ENCODE assay signal across 8 cellular contexts in genomic region chr10:89563861-89564478, GRCh38. TPM values are rescaled to one million over a fixed set of nuclear protein-coding genes. Genes with fewer than 3 reads are reported as not detected.
DNase-seq lines count a peak whose midpoint lies in the region; ATAC-seq and TF ChIP-seq lines count a peak whose summit lies in the region.

No MANE protein-coding gene starts in this region.

- H3K36me3 ChIP-seq in SK-N-SH (replicated peaks in 1 of 2; ENCODE audit: control insufficient read depth in 1 of 2, insufficient read depth in 2 of 2, low read length in 1 of 2), result no peaks in the 10 kb centered on the region

- TF ChIP-seq CTCF in SK-N-SH (IDR thresholded peaks at IDR 0.05) (peak; percentile 79), nephron (IDR thresholded peaks at IDR 0.05; ENCODE audit: unreplicated experiment in 3 of 3) (peak; percentile 70 to 85 (median 73))

- no peaks in the 10 kb centered on the region for H3K36me3 Mint-ChIP-seq in activated naive CD4-positive, alpha-beta T cell treated with anti-CD3 and anti-CD28 coated beads, Interleukin-2, amount 50 U/mL, for 72 hours
- H3K36me3 Mint-ChIP-seq in nephron (ENCODE audit: low read depth), result no peaks in the 10 kb centered on the region

- peak; percentile 49 to 50 for ATAC-seq in activated naive CD4-positive, alpha-beta T cell treated with anti-CD3 and anti-CD28 coated beads, Interleukin-2, amount 50 U/mL, for 72 hours
- ATAC-seq in esophagus mucosa (peak; percentile 72), HG03342 (IDR thresholded peaks at IDR 0.05; ENCODE audit: unreplicated experiment) (no peak)

- no peak overlapping the region for H3K4me3 Mint-ChIP-seq in nephron

- H3K4me2 ChIP-seq in SK-N-SH, result no peak overlapping the region

- TF ChIP-seq RAD21 in Ishikawa (IDR thresholded peaks at IDR 0.05; ENCODE audit: low read depth) (peak; percentile 99), SK-N-SH (IDR thresholded peaks at IDR 0.05; ENCODE audit: low read length) (peak; percentile 91)

- no peaks in the 10 kb centered on the region for H3K27me3 ChIP-seq in SK-N-SH (ENCODE audit: insufficient read depth)

- POLR2A ChIA-PET in SK-N-SH (lab: Yijun Ruan, JAX), result no interaction called here

- H3K9me3 ChIP-seq in SK-N-SH, result no peaks in the 10 kb centered on the region

- H3K27ac ChIP-seq in SK-N-SH (ENCODE audit: low read depth in 2 of 2, low read length in 1 of 2), result no peak overlapping the region

- WGBS in SK-N-SH (ENCODE audit: low lambda C conversion rate), result 0% methylated on average over 2 of the region's 2 CpGs

- no peaks in the 10 kb centered on the region for H3K79me2 ChIP-seq in SK-N-SH (ENCODE audit: insufficient read depth)

- H4K20me1 ChIP-seq in SK-N-SH (ENCODE audit: insufficient read depth), result no peaks in the 10 kb centered on the region

- H3K9me3 Mint-ChIP-seq in activated naive CD4-positive, alpha-beta T cell treated with anti-CD3 and anti-CD28 coated beads, Interleukin-2, amount 50 U/mL, for 72 hours, result no peaks in the 10 kb centered on the region
- no peaks in the 10 kb centered on the region for H3K9me3 Mint-ChIP-seq in nephron

- H3K9me2 ChIP-seq in SK-N-SH, result no peaks in the 10 kb centered on the region

- no peak overlapping the region for H3K4me3 ChIP-seq in SK-N-SH (ENCODE audit: low read depth in 2 of 2, low read length in 1 of 2)

- no peaks in the 10 kb centered on the region for H3F3A ChIP-seq in SK-N-SH (replicated peaks; ENCODE audit: insufficient read depth)

- H3K9ac ChIP-seq in SK-N-SH, result no peak overlapping the region

- TF ChIP-seq EP300 in Ishikawa (IDR thresholded peaks at IDR 0.05; ENCODE audit: borderline replicate concordance), result no peak
- no peak for TF ChIP-seq EP300 in SK-N-SH (IDR thresholded peaks at IDR 0.05; ENCODE audit: borderline replicate concordance in 1 of 2, low read depth in 1 of 2, low read length in 1 of 2)

- peaks cover 23% of the 10 kb centered on the region for H3K4me1 Mint-ChIP-seq in nephron

- no peak overlapping the region for H3K27ac Mint-ChIP-seq in activated naive CD4-positive, alpha-beta T cell treated with anti-CD3 and anti-CD28 coated beads, Interleukin-2, amount 50 U/mL, for 72 hours
- H3K27ac Mint-ChIP-seq in nephron, result peak overlapping the region in 2 of 3 experiments; percentile 2 to 77

- CTCF ChIA-PET in SK-N-SH (lab: Yijun Ruan, JAX), result interaction anchor here (0.8 to 2.6 kb wide), 15 partner anchors 16 to 534 kb away, joined by 3 to 15 read pairs (median 5); partner anchors contain the start of gene IFIT5

- DNase-seq in activated naive CD4-positive, alpha-beta T cell treated with anti-CD3 and anti-CD28 coated beads, Interleukin-2, amount 50 U/mL, for 72 hours (ENCODE audit: low spot score in 2 of 2), result peak in 1 of 2 donors; percentile 14
- no peak for DNase-seq in activated naive CD4-positive, alpha-beta T cell treated with anti-CD3 and anti-CD28 coated beads, Interleukin-2, amount 50 U/mL, for 16 hours
- DNase-seq in SK-N-SH, result peak; percentile 54
- no peak for DNase-seq in cerebellar nuclear complex (lab: John Stamatoyannopoulos, UW)

- H2AFZ ChIP-seq in SK-N-SH (ENCODE audit: low read depth), result no peak overlapping the region

- H3K27me3 Mint-ChIP-seq in nephron (ENCODE audit: low read depth), result no peaks in the 10 kb centered on the region

- H3K4me1 ChIP-seq in SK-N-SH (ENCODE audit: control insufficient read depth in 1 of 2, insufficient read depth in 2 of 2, low read depth in 1 of 2, low read length in 1 of 2), result no peaks in the 10 kb centered on the region; a peak in 2 of 4 replicates

TF ChIP-seq in Ishikawa, 13 proteins besides CTCF, POLR2A, EP300 and RAD21:
- TF ChIP-seq FOXM1 (IDR thresholded peaks at IDR 0.05; ENCODE audit: borderline replicate concordance, low read depth) (no peak), CEBPB (IDR thresholded peaks at IDR 0.05) (0 out of 2 replicates have a peak, but pooled peaks have one; percentile 25), EGR1 (IDR thresholded peaks at IDR 0.05) (no peak), ZBTB7A (IDR thresholded peaks at IDR 0.05; ENCODE audit: low read depth) (no peak), TAF1 (IDR thresholded peaks at IDR 0.05; ENCODE audit: low read depth) (no peak), MAX (IDR thresholded peaks at IDR 0.05) (no peak), YY1 (IDR thresholded peaks at IDR 0.05; ENCODE audit: low read depth) (no peak), TEAD4 (IDR thresholded peaks at IDR 0.05) (0 out of 2 replicates have a peak, but pooled peaks have one; percentile 20), TCF12 (IDR thresholded peaks at IDR 0.05; ENCODE audit: low read depth) (no peak)
TF ChIP-seq in Ishikawa: peak in this region for 2.

TF ChIP-seq in SK-N-SH, 30 proteins besides CTCF, POLR2A, EP300 and RAD21:
- TF ChIP-seq SMC3 (IDR thresholded peaks at IDR 0.05; ENCODE audit: low read depth, low read length) (peak; percentile 83), JUND (IDR thresholded peaks at IDR 0.05) (no peak)

RNA-seq across cellular contexts. Expression of gene SLC16A12, which starts 28.6 kb away (rescaled TPM):
- total RNA-seq in activated naive CD4-positive, alpha-beta T cell treated with anti-CD3 and anti-CD28 coated beads, Interleukin-2, amount 50 U/mL, for 72 hours, result not detected
- polyA plus RNA-seq in SK-N-SH (2012; rRNA removed), result 0.13 TPM in 2 replicates
- 0.10 and 0.14 TPM in 2 replicates for polyA plus RNA-seq in SK-N-SH (2012; cell fraction: cytosol; rRNA removed)
- 0.05 and 0.10 TPM in 2 replicates for polyA plus RNA-seq in SK-N-SH (2012; cell fraction: nucleus; rRNA removed)
- 0.08 TPM for total RNA-seq in esophagus mucosa

Comparison
In these comparisons a context has a peak if more than half of its experiments do, and no peak if none do; other contexts are left out.
1. H3K27ac Mint-ChIP-seq: peak in nephron (2 of 3); none in activated naive CD4-positive, alpha-beta T cell treated with anti-CD3 and anti-CD28 coated beads, Interleukin-2, amount 50 U/mL, for 72 hours (0 of 2).